8 cellular contexts compared by ENCODE assay signal in the genomic region with DNA sequence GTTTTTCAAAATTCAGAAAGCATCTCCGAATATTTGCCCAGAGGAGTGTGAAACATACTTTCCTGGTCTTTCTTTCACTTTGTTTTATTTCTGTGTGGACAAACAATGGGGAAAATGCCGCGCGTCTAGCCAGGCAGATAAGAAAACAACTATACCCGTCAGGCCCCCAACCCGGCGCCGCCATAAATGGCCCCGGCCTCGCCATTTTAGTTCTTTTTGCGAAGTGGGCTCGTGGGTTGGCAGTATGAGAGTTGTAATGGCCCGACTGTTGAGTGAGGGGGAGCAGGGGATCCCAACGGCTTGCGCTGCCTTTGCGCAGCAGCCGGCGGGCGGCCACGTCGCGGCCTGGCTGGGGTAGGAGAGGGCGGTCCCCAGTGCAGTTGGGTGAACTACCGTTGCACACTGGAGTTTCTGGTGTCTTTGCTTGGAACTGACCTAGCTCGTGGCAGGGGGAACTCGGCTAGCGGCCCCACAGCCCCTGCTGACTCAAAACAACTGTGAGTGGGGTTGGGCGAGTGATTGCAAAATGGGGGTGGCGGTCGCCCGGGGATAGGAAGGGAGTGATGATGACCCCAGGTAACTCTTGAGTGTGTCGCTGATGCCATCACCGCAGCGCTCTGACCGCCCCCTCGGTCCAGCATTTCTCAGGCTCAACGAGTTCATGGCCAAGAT. TPM values are rescaled to one million over a fixed set of nuclear protein-coding genes. Genes with fewer than 3 reads are reported as not detected.
A peak's percentile ranks its signal among the peaks of the same experiment; 100 is the strongest.
DNase-seq lines count a peak whose midpoint lies in the region; ATAC-seq and TF ChIP-seq lines count a peak whose summit lies in the region.

No MANE protein-coding gene starts in this region.

- peak overlapping the region; percentile 100 for H3K27ac Mint-ChIP-seq in activated T-helper 1 cell treated with anti-CD3 and anti-CD28 coated beads, Interleukin-12 subunit alpha, Interleukin-12 subunit beta, Interleukin-2, Interleukin-4 antibody, amounts not matched to agents 30 ng/mL and 10 ng/mL and 1 ng/mL, durations not matched to agents 14 hours and 24 hours and 36 hours
- peak overlapping the region; percentile 94 to 96 for H3K27ac Mint-ChIP-seq in natural killer cell

- intact Hi-C loops in activated T-helper 1 cell treated with anti-CD3 and anti-CD28 coated beads, Interleukin-12 subunit alpha, Interleukin-12 subunit beta, Interleukin-2, Interleukin-4 antibody, amounts not matched to agents 30 ng/mL and 10 ng/mL and 1 ng/mL, durations not matched to agents 14 hours and 24 hours and 36 hours (cut with micrococcal nuclease) = loop anchor here (1.0 to 2.0 kb wide), 7 partner anchors 20 to 215 kb away; a partner anchor contains a TSS
- intact Hi-C loops in natural killer cell (cut with micrococcal nuclease) = loop anchor here (1.0 to 5.0 kb wide), 5 partner anchors 27 to 293 kb away; a partner anchor contains a TSS

- no peaks in the 10 kb centered on the region for H3K27me3 ChIP-seq in HL-60 (ENCODE audit: insufficient read depth, poor library complexity, severe bottlenecking)

- H3K9me3 Mint-ChIP-seq in activated T-helper 1 cell treated with anti-CD3 and anti-CD28 coated beads, Interleukin-12 subunit alpha, Interleukin-12 subunit beta, Interleukin-2, Interleukin-4 antibody, amounts not matched to agents 30 ng/mL and 10 ng/mL and 1 ng/mL, durations not matched to agents 14 hours and 24 hours and 36 hours = no peaks in the 10 kb centered on the region
- no peaks in the 10 kb centered on the region for H3K9me3 Mint-ChIP-seq in natural killer cell

- H3K4me3 ChIP-seq in GM12875 (ENCODE audit: low read depth, low read length) (peak overlapping the region; percentile 66), HL-60 (replicated peaks; ENCODE audit: insufficient read depth, low read length) (peak overlapping the region; percentile 63)

- peak overlapping the region; percentile 97 for H3K27ac ChIP-seq in HL-60 (replicated peaks)

- peak; percentile 74 to 85 for DNase-seq in HL-60 (ENCODE audit: low read depth in 1 of 2, low spot score in 1 of 2)
- DNase-seq in activated T-helper 1 cell treated with anti-CD3 and anti-CD28 coated beads, Interleukin-12 subunit alpha, Interleukin-12 subunit beta, Interleukin-2, Interleukin-4 antibody, amounts not matched to agents 30 ng/mL and 10 ng/mL and 1 ng/mL, durations not matched to agents 14 hours and 24 hours and 36 hours (ENCODE audit: low spot score) = peak; percentile 72
- peak; percentile 85 for DNase-seq in fibroblast of peridontal ligament (ENCODE audit: extremely low read depth)
- DNase-seq in natural killer cell = peak; percentile 78
- peak; percentile 67 to 87 (median 74) for DNase-seq in stimulated activated naive CD4-positive, alpha-beta T cell (lab: John Stamatoyannopoulos, UW)

- H3K4me3 Mint-ChIP-seq in activated T-helper 1 cell treated with anti-CD3 and anti-CD28 coated beads, Interleukin-12 subunit alpha, Interleukin-12 subunit beta, Interleukin-2, Interleukin-4 antibody, amounts not matched to agents 30 ng/mL and 10 ng/mL and 1 ng/mL, durations not matched to agents 14 hours and 24 hours and 36 hours = peak overlapping the region; percentile 94
- H3K4me3 Mint-ChIP-seq in natural killer cell = peak overlapping the region; percentile 88

- TF ChIP-seq CTCF in GM12875 (IDR thresholded peaks at IDR 0.05; ENCODE audit: borderline replicate concordance, insufficient read depth, low read depth, low read length) (no peak), HL-60 (IDR thresholded peaks at IDR 0.05; ENCODE audit: insufficient read depth, low read length) (no peak), natural killer cell (IDR thresholded peaks at IDR 0.05) (no peak)

- H3K27me3 Mint-ChIP-seq in activated T-helper 1 cell treated with anti-CD3 and anti-CD28 coated beads, Interleukin-12 subunit alpha, Interleukin-12 subunit beta, Interleukin-2, Interleukin-4 antibody, amounts not matched to agents 30 ng/mL and 10 ng/mL and 1 ng/mL, durations not matched to agents 14 hours and 24 hours and 36 hours (ENCODE audit: insufficient read depth) = no peaks in the 10 kb centered on the region
- no peaks in the 10 kb centered on the region for H3K27me3 Mint-ChIP-seq in natural killer cell (ENCODE audit: low read depth in 2 of 2)

- ATAC-seq in natural killer cell (peak; percentile 72 to 84 (median 74)), GM18868 (IDR thresholded peaks at IDR 0.05; ENCODE audit: unreplicated experiment) (no peak)

- peaks cover 49% of the 10 kb centered on the region for H3K36me3 Mint-ChIP-seq in activated T-helper 1 cell treated with anti-CD3 and anti-CD28 coated beads, Interleukin-12 subunit alpha, Interleukin-12 subunit beta, Interleukin-2, Interleukin-4 antibody, amounts not matched to agents 30 ng/mL and 10 ng/mL and 1 ng/mL, durations not matched to agents 14 hours and 24 hours and 36 hours (ENCODE audit: low read depth)
- peaks cover 6% of the 10 kb centered on the region for H3K36me3 Mint-ChIP-seq in natural killer cell

- H3K4me1 Mint-ChIP-seq in activated T-helper 1 cell treated with anti-CD3 and anti-CD28 coated beads, Interleukin-12 subunit alpha, Interleukin-12 subunit beta, Interleukin-2, Interleukin-4 antibody, amounts not matched to agents 30 ng/mL and 10 ng/mL and 1 ng/mL, durations not matched to agents 14 hours and 24 hours and 36 hours (ENCODE audit: low read depth) = peaks cover 51% of the 10 kb centered on the region
- peaks cover 45 to 46% of the 10 kb centered on the region in 2 donors for H3K4me1 Mint-ChIP-seq in natural killer cell

TF ChIP-seq in PFSK-1, 5 proteins besides CTCF, POLR2A, EP300 and RAD21:
- TF ChIP-seq TAF1 (IDR thresholded peaks at IDR 0.05; ENCODE audit: borderline replicate concordance, insufficient read depth, low read length) (peak; percentile 96), SIN3A (IDR thresholded peaks at IDR 0.05; ENCODE audit: borderline replicate concordance, insufficient read depth, low read length) (peak; percentile 15; the same call in 1 of the 2 replicates), POLR2AphosphoS5 (IDR thresholded peaks at IDR 0.05; ENCODE audit: low read depth, low read length) (peak; percentile 100), FOXP2 (optimal IDR thresholded peaks at IDR 0.05; ENCODE audit: borderline replicate concordance, extremely low read depth, extremely low read length, insufficient read depth) (no peak)
- TF ChIP-seq, protein P1, sequence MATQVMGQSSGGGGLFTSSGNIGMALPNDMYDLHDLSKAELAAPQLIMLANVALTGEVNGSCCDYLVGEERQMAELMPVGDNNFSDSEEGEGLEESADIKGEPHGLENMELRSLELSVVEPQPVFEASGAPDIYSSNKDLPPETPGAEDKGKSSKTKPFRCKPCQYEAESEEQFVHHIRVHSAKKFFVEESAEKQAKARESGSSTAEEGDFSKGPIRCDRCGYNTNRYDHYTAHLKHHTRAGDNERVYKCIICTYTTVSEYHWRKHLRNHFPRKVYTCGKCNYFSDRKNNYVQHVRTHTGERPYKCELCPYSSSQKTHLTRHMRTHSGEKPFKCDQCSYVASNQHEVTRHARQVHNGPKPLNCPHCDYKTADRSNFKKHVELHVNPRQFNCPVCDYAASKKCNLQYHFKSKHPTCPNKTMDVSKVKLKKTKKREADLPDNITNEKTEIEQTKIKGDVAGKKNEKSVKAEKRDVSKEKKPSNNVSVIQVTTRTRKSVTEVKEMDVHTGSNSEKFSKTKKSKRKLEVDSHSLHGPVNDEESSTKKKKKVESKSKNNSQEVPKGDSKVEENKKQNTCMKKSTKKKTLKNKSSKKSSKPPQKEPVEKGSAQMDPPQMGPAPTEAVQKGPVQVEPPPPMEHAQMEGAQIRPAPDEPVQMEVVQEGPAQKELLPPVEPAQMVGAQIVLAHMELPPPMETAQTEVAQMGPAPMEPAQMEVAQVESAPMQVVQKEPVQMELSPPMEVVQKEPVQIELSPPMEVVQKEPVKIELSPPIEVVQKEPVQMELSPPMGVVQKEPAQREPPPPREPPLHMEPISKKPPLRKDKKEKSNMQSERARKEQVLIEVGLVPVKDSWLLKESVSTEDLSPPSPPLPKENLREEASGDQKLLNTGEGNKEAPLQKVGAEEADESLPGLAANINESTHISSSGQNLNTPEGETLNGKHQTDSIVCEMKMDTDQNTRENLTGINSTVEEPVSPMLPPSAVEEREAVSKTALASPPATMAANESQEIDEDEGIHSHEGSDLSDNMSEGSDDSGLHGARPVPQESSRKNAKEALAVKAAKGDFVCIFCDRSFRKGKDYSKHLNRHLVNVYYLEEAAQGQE (IDR thresholded peaks at IDR 0.05; ENCODE audit: insufficient read depth in 1 of 2, low read depth in 2 of 2, low read length in 2 of 2) = peak; percentile 25 to 63; a peak in 2 of 4 replicates
TF ChIP-seq in PFSK-1: peak in this region for 4.

RNA-seq across cellular contexts. Expression of a gene that starts 7.3 kb away (rescaled TPM):
- 131 TPM for polyA plus RNA-seq in PFSK-1 (2012; ENCODE audit: insufficient read length, low read depth)
- 152 and 155 TPM in 2 replicates for total RNA-seq in activated T-helper 1 cell treated with anti-CD3 and anti-CD28 coated beads, Interleukin-12 subunit alpha, Interleukin-12 subunit beta, Interleukin-2, Interleukin-4 antibody, amounts not matched to agents 30 ng/mL and 10 ng/mL and 1 ng/mL, durations not matched to agents 14 hours and 24 hours and 36 hours
- 100 to 1,000 TPM in 1 of 3 donors, 10 to 100 TPM in 1, 1 to 10 TPM in 1; 8.5 to 112 (median 15.3) TPM for total RNA-seq in natural killer cell

RNA-seq across cellular contexts. Expression of a gene that starts 19.5 kb away (rescaled TPM):
- 1.4 TPM for polyA plus RNA-seq in PFSK-1 (2012; ENCODE audit: insufficient read length, low read depth)
- total RNA-seq in activated T-helper 1 cell treated with anti-CD3 and anti-CD28 coated beads, Interleukin-12 subunit alpha, Interleukin-12 subunit beta, Interleukin-2, Interleukin-4 antibody, amounts not matched to agents 30 ng/mL and 10 ng/mL and 1 ng/mL, durations not matched to agents 14 hours and 24 hours and 36 hours = 173 and 175 TPM in 2 replicates
- total RNA-seq in natural killer cell = 10 to 100 TPM; 24.4 to 34.6 (median 34.5) TPM

RNA-seq across cellular contexts. Expression of a gene that starts 19.8 kb away (rescaled TPM):
- 0.23 TPM for polyA plus RNA-seq in PFSK-1 (2012; ENCODE audit: insufficient read length, low read depth)
- total RNA-seq in activated T-helper 1 cell treated with anti-CD3 and anti-CD28 coated beads, Interleukin-12 subunit alpha, Interleukin-12 subunit beta, Interleukin-2, Interleukin-4 antibody, amounts not matched to agents 30 ng/mL and 10 ng/mL and 1 ng/mL, durations not matched to agents 14 hours and 24 hours and 36 hours = 2.2 and 2.9 TPM in 2 replicates
- total RNA-seq in natural killer cell = 1 to 10 TPM; 2.0 to 4.5 (median 3.6) TPM

RNA-seq across cellular contexts. Expression of a gene that starts 27.8 kb away (rescaled TPM):
- polyA plus RNA-seq in PFSK-1 (2012; ENCODE audit: insufficient read length, low read depth) = 95.0 TPM
- total RNA-seq in activated T-helper 1 cell treated with anti-CD3 and anti-CD28 coated beads, Interleukin-12 subunit alpha, Interleukin-12 subunit beta, Interleukin-2, Interleukin-4 antibody, amounts not matched to agents 30 ng/mL and 10 ng/mL and 1 ng/mL, durations not matched to agents 14 hours and 24 hours and 36 hours = 22.1 and 24.3 TPM in 2 replicates
- total RNA-seq in natural killer cell = 10 to 100 TPM; 36.1 to 69.6 (median 51.5) TPM

RNA-seq across cellular contexts. Expression of a gene that starts 28.1 kb away (rescaled TPM):
- 110 TPM for polyA plus RNA-seq in PFSK-1 (2012; ENCODE audit: insufficient read length, low read depth)
- total RNA-seq in activated T-helper 1 cell treated with anti-CD3 and anti-CD28 coated beads, Interleukin-12 subunit alpha, Interleukin-12 subunit beta, Interleukin-2, Interleukin-4 antibody, amounts not matched to agents 30 ng/mL and 10 ng/mL and 1 ng/mL, durations not matched to agents 14 hours and 24 hours and 36 hours = 136 and 137 TPM in 2 replicates
- total RNA-seq in natural killer cell = 10 to 100 TPM; 28.1 to 34.9 (median 29.2) TPM
